In the genomic region with DNA sequence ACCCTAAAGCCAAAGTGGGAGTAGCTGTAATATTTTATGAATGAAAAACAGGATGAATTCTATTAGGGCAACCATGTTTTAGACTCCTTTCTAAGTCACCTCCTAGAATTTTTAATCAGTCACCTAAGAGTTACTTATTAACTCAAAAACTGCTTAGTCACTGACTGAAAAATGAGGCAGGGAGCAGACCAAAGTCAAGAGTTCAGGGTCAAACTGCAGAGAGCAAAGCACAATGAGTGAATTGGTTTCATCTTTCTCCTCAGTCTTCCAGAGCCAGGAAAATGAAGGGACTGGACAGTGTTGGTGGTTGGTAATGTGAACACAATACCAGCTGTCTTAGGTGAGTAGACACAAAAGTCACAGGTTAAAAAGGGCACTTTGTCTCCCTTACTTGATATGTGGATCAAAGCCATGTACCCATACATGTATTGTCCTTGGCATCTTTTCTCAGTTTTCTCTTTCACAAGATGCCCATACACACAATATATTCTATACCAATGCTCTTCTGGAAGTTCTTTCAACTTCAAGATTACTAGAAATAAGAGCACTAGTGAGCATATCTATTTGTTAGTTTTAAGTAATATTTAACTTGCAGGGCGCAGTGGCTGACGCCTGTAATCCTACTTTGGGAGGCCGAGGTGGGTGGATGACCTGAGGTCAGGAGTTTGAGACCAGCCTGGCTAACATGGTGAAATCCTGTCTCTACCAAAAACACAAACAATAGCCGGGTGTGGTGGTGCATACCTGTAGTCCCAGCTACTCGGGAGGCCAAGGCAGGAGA, we compare ENCODE assay signal across 1 cellular context.
TF ChIP-seq lines count a peak whose summit lies in the region.

No MANE protein-coding gene starts in this region.

TF ChIP-seq in HepG2, 621 proteins besides CTCF, POLR2A, EP300 and RAD21 (continued from another document and continues in another):
- TF ChIP-seq, protein P1, sequence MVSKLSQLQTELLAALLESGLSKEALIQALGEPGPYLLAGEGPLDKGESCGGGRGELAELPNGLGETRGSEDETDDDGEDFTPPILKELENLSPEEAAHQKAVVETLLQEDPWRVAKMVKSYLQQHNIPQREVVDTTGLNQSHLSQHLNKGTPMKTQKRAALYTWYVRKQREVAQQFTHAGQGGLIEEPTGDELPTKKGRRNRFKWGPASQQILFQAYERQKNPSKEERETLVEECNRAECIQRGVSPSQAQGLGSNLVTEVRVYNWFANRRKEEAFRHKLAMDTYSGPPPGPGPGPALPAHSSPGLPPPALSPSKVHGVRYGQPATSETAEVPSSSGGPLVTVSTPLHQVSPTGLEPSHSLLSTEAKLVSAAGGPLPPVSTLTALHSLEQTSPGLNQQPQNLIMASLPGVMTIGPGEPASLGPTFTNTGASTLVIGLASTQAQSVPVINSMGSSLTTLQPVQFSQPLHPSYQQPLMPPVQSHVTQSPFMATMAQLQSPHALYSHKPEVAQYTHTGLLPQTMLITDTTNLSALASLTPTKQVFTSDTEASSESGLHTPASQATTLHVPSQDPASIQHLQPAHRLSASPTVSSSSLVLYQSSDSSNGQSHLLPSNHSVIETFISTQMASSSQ (IDR thresholded peaks at IDR 0.05; ENCODE audit: low read depth): peak; percentile 99
- TF ChIP-seq, protein P1 (CRISPR knock-in tag; IDR thresholded peaks at IDR 0.05; ENCODE audit: borderline replicate concordance): peak; percentile 99
- no peak for TF ChIP-seq ZNF768 (CRISPR knock-in tag; IDR thresholded peaks at IDR 0.05)
- no peak for TF ChIP-seq NFE2L1 (CRISPR knock-in tag; IDR thresholded peaks at IDR 0.05; ENCODE audit: borderline replicate concordance)
- 0 out of 2 replicates have a peak, but pooled peaks have one; percentile 20 for TF ChIP-seq ZNF761 (CRISPR knock-in tag; conservative IDR thresholded peaks at IDR 0.05)
- TF ChIP-seq CEBPB (IDR thresholded peaks at IDR 0.05; ENCODE audit: borderline replicate concordance, low read depth, low read length): no peak
- no peak for TF ChIP-seq TMF1 (CRISPR knock-in tag; IDR thresholded peaks at IDR 0.05; ENCODE audit: low read depth)
- TF ChIP-seq ZNF557 (CRISPR knock-in tag; IDR thresholded peaks at IDR 0.05): no peak
- no peak; the same call in 1 of the 2 replicates for TF ChIP-seq NFKBIZ (CRISPR knock-in tag; IDR thresholded peaks at IDR 0.05)
- no peak for TF ChIP-seq ZSCAN31 (CRISPR knock-in tag; IDR thresholded peaks at IDR 0.05; ENCODE audit: low read depth)
- TF ChIP-seq KLF9 (CRISPR knock-in tag; IDR thresholded peaks at IDR 0.05; ENCODE audit: low read depth): no peak
- 0 out of 2 replicates have a peak, but pooled peaks have one; percentile 55 for TF ChIP-seq XBP1 (CRISPR knock-in tag; IDR thresholded peaks at IDR 0.05)
- TF ChIP-seq MAF1 (CRISPR knock-in tag; IDR thresholded peaks at IDR 0.05; ENCODE audit: borderline replicate concordance): no peak; the same call in 1 of the 2 replicates
- TF ChIP-seq, protein P2, sequence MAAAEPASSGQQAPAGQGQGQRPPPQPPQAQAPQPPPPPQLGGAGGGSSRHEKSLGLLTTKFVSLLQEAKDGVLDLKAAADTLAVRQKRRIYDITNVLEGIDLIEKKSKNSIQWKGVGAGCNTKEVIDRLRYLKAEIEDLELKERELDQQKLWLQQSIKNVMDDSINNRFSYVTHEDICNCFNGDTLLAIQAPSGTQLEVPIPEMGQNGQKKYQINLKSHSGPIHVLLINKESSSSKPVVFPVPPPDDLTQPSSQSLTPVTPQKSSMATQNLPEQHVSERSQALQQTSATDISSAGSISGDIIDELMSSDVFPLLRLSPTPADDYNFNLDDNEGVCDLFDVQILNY (CRISPR knock-in tag; conservative IDR thresholded peaks at IDR 0.05): no peak
- TF ChIP-seq ZNF678 (CRISPR knock-in tag; IDR thresholded peaks at IDR 0.05): no peak
- TF ChIP-seq, protein P3, sequence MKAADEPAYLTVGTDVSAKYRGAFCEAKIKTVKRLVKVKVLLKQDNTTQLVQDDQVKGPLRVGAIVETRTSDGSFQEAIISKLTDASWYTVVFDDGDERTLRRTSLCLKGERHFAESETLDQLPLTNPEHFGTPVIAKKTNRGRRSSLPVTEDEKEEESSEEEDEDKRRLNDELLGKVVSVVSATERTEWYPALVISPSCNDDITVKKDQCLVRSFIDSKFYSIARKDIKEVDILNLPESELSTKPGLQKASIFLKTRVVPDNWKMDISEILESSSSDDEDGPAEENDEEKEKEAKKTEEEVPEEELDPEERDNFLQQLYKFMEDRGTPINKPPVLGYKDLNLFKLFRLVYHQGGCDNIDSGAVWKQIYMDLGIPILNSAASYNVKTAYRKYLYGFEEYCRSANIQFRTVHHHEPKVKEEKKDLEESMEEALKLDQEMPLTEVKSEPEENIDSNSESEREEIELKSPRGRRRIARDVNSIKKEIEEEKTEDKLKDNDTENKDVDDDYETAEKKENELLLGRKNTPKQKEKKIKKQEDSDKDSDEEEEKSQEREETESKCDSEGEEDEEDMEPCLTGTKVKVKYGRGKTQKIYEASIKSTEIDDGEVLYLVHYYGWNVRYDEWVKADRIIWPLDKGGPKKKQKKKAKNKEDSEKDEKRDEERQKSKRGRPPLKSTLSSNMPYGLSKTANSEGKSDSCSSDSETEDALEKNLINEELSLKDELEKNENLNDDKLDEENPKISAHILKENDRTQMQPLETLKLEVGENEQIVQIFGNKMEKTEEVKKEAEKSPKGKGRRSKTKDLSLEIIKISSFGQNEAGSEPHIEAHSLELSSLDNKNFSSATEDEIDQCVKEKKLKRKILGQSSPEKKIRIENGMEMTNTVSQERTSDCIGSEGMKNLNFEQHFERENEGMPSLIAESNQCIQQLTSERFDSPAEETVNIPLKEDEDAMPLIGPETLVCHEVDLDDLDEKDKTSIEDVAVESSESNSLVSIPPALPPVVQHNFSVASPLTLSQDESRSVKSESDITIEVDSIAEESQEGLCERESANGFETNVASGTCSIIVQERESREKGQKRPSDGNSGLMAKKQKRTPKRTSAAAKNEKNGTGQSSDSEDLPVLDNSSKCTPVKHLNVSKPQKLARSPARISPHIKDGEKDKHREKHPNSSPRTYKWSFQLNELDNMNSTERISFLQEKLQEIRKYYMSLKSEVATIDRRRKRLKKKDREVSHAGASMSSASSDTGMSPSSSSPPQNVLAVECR (CRISPR knock-in tag; IDR thresholded peaks at IDR 0.05; ENCODE audit: borderline replicate concordance): peak; percentile 60; the same call in 1 of the 2 replicates
- no peak for TF ChIP-seq RBAK (CRISPR knock-in tag; IDR thresholded peaks at IDR 0.05)
- TF ChIP-seq ARNTL (CRISPR knock-in tag; IDR thresholded peaks at IDR 0.05): no peak
- TF ChIP-seq, protein P4, sequence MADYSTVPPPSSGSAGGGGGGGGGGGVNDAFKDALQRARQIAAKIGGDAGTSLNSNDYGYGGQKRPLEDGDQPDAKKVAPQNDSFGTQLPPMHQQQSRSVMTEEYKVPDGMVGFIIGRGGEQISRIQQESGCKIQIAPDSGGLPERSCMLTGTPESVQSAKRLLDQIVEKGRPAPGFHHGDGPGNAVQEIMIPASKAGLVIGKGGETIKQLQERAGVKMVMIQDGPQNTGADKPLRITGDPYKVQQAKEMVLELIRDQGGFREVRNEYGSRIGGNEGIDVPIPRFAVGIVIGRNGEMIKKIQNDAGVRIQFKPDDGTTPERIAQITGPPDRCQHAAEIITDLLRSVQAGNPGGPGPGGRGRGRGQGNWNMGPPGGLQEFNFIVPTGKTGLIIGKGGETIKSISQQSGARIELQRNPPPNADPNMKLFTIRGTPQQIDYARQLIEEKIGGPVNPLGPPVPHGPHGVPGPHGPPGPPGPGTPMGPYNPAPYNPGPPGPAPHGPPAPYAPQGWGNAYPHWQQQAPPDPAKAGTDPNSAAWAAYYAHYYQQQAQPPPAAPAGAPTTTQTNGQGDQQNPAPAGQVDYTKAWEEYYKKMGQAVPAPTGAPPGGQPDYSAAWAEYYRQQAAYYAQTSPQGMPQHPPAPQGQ (CRISPR knock-in tag; IDR thresholded peaks at IDR 0.05; ENCODE audit: borderline replicate concordance): no peak
- no peak for TF ChIP-seq ZNF17 (CRISPR knock-in tag; IDR thresholded peaks at IDR 0.05)
- no peak for TF ChIP-seq RFXANK (CRISPR knock-in tag; IDR thresholded peaks at IDR 0.05)
- TF ChIP-seq, protein P5, sequence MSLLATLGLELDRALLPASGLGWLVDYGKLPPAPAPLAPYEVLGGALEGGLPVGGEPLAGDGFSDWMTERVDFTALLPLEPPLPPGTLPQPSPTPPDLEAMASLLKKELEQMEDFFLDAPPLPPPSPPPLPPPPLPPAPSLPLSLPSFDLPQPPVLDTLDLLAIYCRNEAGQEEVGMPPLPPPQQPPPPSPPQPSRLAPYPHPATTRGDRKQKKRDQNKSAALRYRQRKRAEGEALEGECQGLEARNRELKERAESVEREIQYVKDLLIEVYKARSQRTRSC (CRISPR knock-in tag; IDR thresholded peaks at IDR 0.05; ENCODE audit: low read depth): no peak
- TF ChIP-seq EED (CRISPR knock-in tag; IDR thresholded peaks at IDR 0.05): no peak
- no peak for TF ChIP-seq MLLT10 (CRISPR knock-in tag; IDR thresholded peaks at IDR 0.05)
- TF ChIP-seq ZNF724P (CRISPR knock-in tag; IDR thresholded peaks at IDR 0.05; ENCODE audit: borderline replicate concordance): no peak
- no peak; the same call in 1 of the 2 replicates for TF ChIP-seq GLI4 (CRISPR knock-in tag; IDR thresholded peaks at IDR 0.05; ENCODE audit: borderline replicate concordance)
- TF ChIP-seq ZNF383 (CRISPR knock-in tag; IDR thresholded peaks at IDR 0.05; ENCODE audit: borderline replicate concordance): no peak; the same call in 1 of the 2 replicates
- TF ChIP-seq YY1 (IDR thresholded peaks at IDR 0.05; ENCODE audit: insufficient read depth, insufficient replicate concordance, low read depth, low read length): peak; percentile 7
- no peak for TF ChIP-seq NBN (conservative IDR thresholded peaks at IDR 0.05)
- no peak for TF ChIP-seq TCF12 (IDR thresholded peaks at IDR 0.05)
- TF ChIP-seq TCF12 (CRISPR knock-in tag; IDR thresholded peaks at IDR 0.05): no peak
- no peak for TF ChIP-seq FIP1L1 (IDR thresholded peaks at IDR 0.05; ENCODE audit: borderline replicate concordance, insufficient read depth, low read depth, low read length)
- no peak for TF ChIP-seq ZNF558 (CRISPR knock-in tag; IDR thresholded peaks at IDR 0.05; ENCODE audit: borderline replicate concordance)
- TF ChIP-seq RCOR2 (CRISPR knock-in tag; IDR thresholded peaks at IDR 0.05): peak; percentile 92
- TF ChIP-seq AHR (CRISPR knock-in tag; IDR thresholded peaks at IDR 0.05): no peak
- TF ChIP-seq, protein P6, sequence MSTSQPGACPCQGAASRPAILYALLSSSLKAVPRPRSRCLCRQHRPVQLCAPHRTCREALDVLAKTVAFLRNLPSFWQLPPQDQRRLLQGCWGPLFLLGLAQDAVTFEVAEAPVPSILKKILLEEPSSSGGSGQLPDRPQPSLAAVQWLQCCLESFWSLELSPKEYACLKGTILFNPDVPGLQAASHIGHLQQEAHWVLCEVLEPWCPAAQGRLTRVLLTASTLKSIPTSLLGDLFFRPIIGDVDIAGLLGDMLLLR (CRISPR knock-in tag; IDR thresholded peaks at IDR 0.05): no peak
- TF ChIP-seq ZFAT (CRISPR knock-in tag; conservative IDR thresholded peaks at IDR 0.05): no peak
- TF ChIP-seq ZNF788 (CRISPR knock-in tag; IDR thresholded peaks at IDR 0.05; ENCODE audit: borderline replicate concordance): peak; percentile 34; the same call in 1 of the 2 replicates
- TF ChIP-seq, protein P7, sequence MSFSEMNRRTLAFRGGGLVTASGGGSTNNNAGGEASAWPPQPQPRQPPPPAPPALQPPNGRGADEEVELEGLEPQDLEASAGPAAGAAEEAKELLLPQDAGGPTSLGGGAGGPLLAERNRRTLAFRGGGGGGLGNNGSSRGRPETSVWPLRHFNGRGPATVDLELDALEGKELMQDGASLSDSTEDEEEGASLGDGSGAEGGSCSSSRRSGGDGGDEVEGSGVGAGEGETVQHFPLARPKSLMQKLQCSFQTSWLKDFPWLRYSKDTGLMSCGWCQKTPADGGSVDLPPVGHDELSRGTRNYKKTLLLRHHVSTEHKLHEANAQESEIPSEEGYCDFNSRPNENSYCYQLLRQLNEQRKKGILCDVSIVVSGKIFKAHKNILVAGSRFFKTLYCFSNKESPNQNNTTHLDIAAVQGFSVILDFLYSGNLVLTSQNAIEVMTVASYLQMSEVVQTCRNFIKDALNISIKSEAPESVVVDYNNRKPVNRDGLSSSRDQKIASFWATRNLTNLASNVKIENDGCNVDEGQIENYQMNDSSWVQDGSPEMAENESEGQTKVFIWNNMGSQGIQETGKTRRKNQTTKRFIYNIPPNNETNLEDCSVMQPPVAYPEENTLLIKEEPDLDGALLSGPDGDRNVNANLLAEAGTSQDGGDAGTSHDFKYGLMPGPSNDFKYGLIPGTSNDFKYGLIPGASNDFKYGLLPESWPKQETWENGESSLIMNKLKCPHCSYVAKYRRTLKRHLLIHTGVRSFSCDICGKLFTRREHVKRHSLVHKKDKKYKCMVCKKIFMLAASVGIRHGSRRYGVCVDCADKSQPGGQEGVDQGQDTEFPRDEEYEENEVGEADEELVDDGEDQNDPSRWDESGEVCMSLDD (CRISPR knock-in tag; IDR thresholded peaks at IDR 0.05; ENCODE audit: borderline replicate concordance): no peak
- no peak for TF ChIP-seq ZNF549 (CRISPR knock-in tag; IDR thresholded peaks at IDR 0.05)
- 0 out of 2 replicates have a peak, but pooled peaks have one; percentile 54 for TF ChIP-seq ZNF652 (CRISPR knock-in tag; IDR thresholded peaks at IDR 0.05; ENCODE audit: borderline replicate concordance, low read depth)
- no peak for TF ChIP-seq MZF1 (CRISPR knock-in tag; IDR thresholded peaks at IDR 0.05; ENCODE audit: borderline replicate concordance)
- TF ChIP-seq, protein P8, sequence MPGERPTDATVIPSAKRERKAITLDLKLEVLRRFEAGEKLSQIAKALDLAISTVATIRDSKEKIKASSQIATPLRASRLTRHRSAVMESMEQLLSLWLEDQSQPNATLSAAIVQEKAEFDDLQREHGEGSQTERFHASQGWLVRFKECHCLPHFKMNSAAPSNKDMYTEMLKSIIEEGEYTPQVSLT (CRISPR knock-in tag; IDR thresholded peaks at IDR 0.05; ENCODE audit: borderline replicate concordance, low read depth): no peak
- no peak for TF ChIP-seq ELF4 (CRISPR knock-in tag; IDR thresholded peaks at IDR 0.05; ENCODE audit: borderline replicate concordance)
